Comparison of ENCODE assay signal across 37 cellular contexts in the genomic region with DNA sequence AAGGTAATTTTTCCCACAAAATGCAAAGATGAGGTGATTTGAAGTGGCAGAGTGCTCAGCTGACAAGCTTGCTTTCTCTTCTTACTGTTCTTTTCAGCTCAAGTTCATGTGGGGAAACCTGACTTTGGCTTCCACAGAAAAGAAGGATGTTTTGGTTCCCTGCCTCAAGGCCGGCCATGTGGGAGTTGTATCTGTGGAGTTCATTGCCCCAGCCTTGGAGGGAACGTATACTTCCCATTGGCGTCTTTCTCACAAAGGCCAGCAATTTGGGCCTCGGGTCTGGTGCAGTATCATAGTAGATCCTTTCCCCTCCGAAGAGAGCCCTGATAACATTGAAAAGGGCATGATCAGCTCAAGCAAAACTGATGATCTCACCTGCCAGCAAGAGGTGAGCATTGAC. TPM values are rescaled to one million over a fixed set of nuclear protein-coding genes. Genes with fewer than 3 reads are reported as not detected.
"Had no signal": no experiment of that assay in that cellular context is flagged by ENCODE, and none has a peak within 500 bp of the region (broad histone marks: within the 10 kb centered on the region; RNA-seq: fewer than 3 reads in every experiment).

No MANE protein-coding gene starts in this region.

- H3K27me3 ChIP-seq: ascending aorta had no signal

- H3K4me3 Mint-ChIP-seq: activated B cell treated with CpG ODN at 0.5 μM for 24 hours; activated CD4-positive, alpha-beta memory T cell treated with anti-CD3 and anti-CD28 coated beads for 36 hours; activated CD4-positive, alpha-beta T cell treated with anti-CD3 and anti-CD28 coated beads, Interleukin-2, amount 10 ng/mL, durations not matched to agents 24 days and 14 days; activated CD8-positive, alpha-beta T cell treated with anti-CD3 and anti-CD28 coated beads for 36 hours; activated naive CD4-positive, alpha-beta T cell treated with anti-CD3 and anti-CD28 coated beads for 36 hours; activated naive CD4-positive, alpha-beta T cell treated with anti-CD3 and anti-CD28 coated beads, Interleukin-2, amount 50 U/mL, for 24 hours; activated naive CD8-positive, alpha-beta T cell; activated naive CD8-positive, alpha-beta T cell treated with anti-CD3 and anti-CD28 coated beads, Interleukin-2, amount 10 ng/mL, durations not matched to agents 7 days and 5 days; activated naive CD8-positive, alpha-beta T cell treated with anti-CD3 and anti-CD28 coated beads, Interleukin-2, amount 50 U/mL, for 24 hours; activated T-cell treated with anti-CD3 and anti-CD28 coated beads, Interleukin-2, amount 50 U/mL, for 4 hours; activated T-cell treated with anti-CD3 and anti-CD28 coated beads, Interleukin-2, amount 50 U/mL, for 72 hours; activated T-helper 1 cell treated with anti-CD3 and anti-CD28 coated beads, Interleukin-12 subunit alpha, Interleukin-12 subunit beta, Interleukin-2, Interleukin-4 antibody, amounts not matched to agents 30 ng/mL and 10 ng/mL and 1 ng/mL, durations not matched to agents 14 hours and 24 hours and 36 hours; activated T-helper 17 cell treated with anti-CD3 and anti-CD28 coated beads, Interleukin-2, amount 50 U/mL, for 72 hours; brain; T-helper 1 cell treated with Interleukin-12 subunit alpha and Interleukin-12 subunit beta and Interleukin-4 antibody, amounts not matched to agents 30 μg/mL and 1 μg/mL, for 36 hours; T-helper 2 cell treated with Interferon-gamma antibody and Interleukin-4, amounts not matched to agents 5 μg/mL and 100 μg/mL, for 36 hours had no signal

- H3K27ac ChIP-seq: ascending aorta, VCaP had no signal

- H3K4me1 ChIP-seq: ascending aorta had no signal

- DNase-seq: activated B cell treated with CpG ODN at 0.5 μM for 24 hours; activated CD4-positive, alpha-beta memory T cell treated with anti-CD3 and anti-CD28 coated beads for 36 hours; activated CD4-positive, alpha-beta T cell treated with anti-CD3 and anti-CD28 coated beads for 4 hours; activated CD4-positive, alpha-beta T cell treated with anti-CD3 and anti-CD28 coated beads, Interleukin-2, amount 10 ng/mL, durations not matched to agents 24 days and 14 days; activated CD4-positive, alpha-beta T cell treated with anti-CD3 and anti-CD28 coated beads, Interleukin-2, amount 50 U/mL, for 1 hour; activated CD4-positive, alpha-beta T cell treated with anti-CD3 and anti-CD28 coated beads, Interleukin-2, amount 50 U/mL, for 4 hours; activated CD4-positive, CD25-positive, alpha-beta regulatory T cell treated with anti-CD3 and anti-CD28 coated beads, Interleukin-2, amount 50 U/mL, for 72 hours; activated CD8-positive, alpha-beta memory T cell treated with anti-CD3 and anti-CD28 coated beads, Interleukin-2, amount 50 U/mL, for 4 hours; activated CD8-positive, alpha-beta T cell treated with anti-CD3 and anti-CD28 coated beads for 36 hours; activated effector memory CD4-positive, alpha-beta T cell treated with anti-CD3 and anti-CD28 coated beads, Interleukin-2, amount 50 U/mL, for 16 hours; activated gamma-delta T cell treated with Interleukin-2 at 50 U/mL for 16 hours; activated naive CD4-positive, alpha-beta T cell; activated naive CD4-positive, alpha-beta T cell treated with anti-CD3 and anti-CD28 coated beads for 36 hours; activated naive CD8-positive, alpha-beta T cell treated with anti-CD3 and anti-CD28 coated beads, Interleukin-2, amount 10 ng/mL, durations not matched to agents 7 days and 5 days; activated naive CD8-positive, alpha-beta T cell treated with anti-CD3 and anti-CD28 coated beads, Interleukin-2, amount 50 U/mL, for 24 hours; activated T-cell treated with anti-CD3 and anti-CD28 coated beads for 4 hours; activated T-cell treated with anti-CD3 and anti-CD28 coated beads, Interleukin-2, amount 50 U/mL, for 1 hour; activated T-cell treated with anti-CD3 and anti-CD28 coated beads, Interleukin-2, amount 50 U/mL, for 4 hours; activated T-cell treated with anti-CD3 and anti-CD28 coated beads, Interleukin-2, amount 50 U/mL, for 72 hours; amygdala; anterior cingulate cortex; central memory CD4-positive, alpha-beta T cell; T-helper 1 cell; T-helper 2 cell; T-helper 9 cell had no signal

- H3K27me3 Mint-ChIP-seq: activated B cell treated with CpG ODN at 0.5 μM for 24 hours; activated CD4-positive, alpha-beta memory T cell treated with anti-CD3 and anti-CD28 coated beads for 36 hours; activated CD4-positive, alpha-beta T cell treated with anti-CD3 and anti-CD28 coated beads, Interleukin-2, amount 10 ng/mL, durations not matched to agents 24 days and 14 days; activated CD8-positive, alpha-beta T cell treated with anti-CD3 and anti-CD28 coated beads for 36 hours; activated naive CD4-positive, alpha-beta T cell treated with anti-CD3 and anti-CD28 coated beads, Interleukin-2, amount 50 U/mL, for 24 hours; activated naive CD8-positive, alpha-beta T cell; activated naive CD8-positive, alpha-beta T cell treated with anti-CD3 and anti-CD28 coated beads, Interleukin-2, amount 10 ng/mL, durations not matched to agents 7 days and 5 days; activated naive CD8-positive, alpha-beta T cell treated with anti-CD3 and anti-CD28 coated beads, Interleukin-2, amount 50 U/mL, for 24 hours; activated T-helper 17 cell treated with anti-CD3 and anti-CD28 coated beads, Interleukin-2, amount 50 U/mL, for 72 hours; brain had no signal

- H3K9me3 ChIP-seq: ascending aorta had no signal

- H3K4me1 Mint-ChIP-seq: activated B cell treated with CpG ODN at 0.5 μM for 24 hours; activated CD4-positive, alpha-beta T cell treated with anti-CD3 and anti-CD28 coated beads, Interleukin-2, amount 10 ng/mL, durations not matched to agents 24 days and 14 days; activated naive CD8-positive, alpha-beta T cell treated with anti-CD3 and anti-CD28 coated beads, Interleukin-2, amount 50 U/mL, for 24 hours; activated T-helper 17 cell treated with anti-CD3 and anti-CD28 coated beads, Interleukin-2, amount 50 U/mL, for 72 hours; brain had no signal

- H3K27ac Mint-ChIP-seq: activated B cell treated with CpG ODN at 0.5 μM for 24 hours; activated CD4-positive, alpha-beta memory T cell treated with anti-CD3 and anti-CD28 coated beads for 36 hours; activated CD4-positive, alpha-beta T cell treated with anti-CD3 and anti-CD28 coated beads, Interleukin-2, amount 10 ng/mL, durations not matched to agents 24 days and 14 days; activated CD8-positive, alpha-beta T cell treated with anti-CD3 and anti-CD28 coated beads for 36 hours; activated naive CD4-positive, alpha-beta T cell treated with anti-CD3 and anti-CD28 coated beads for 36 hours; activated naive CD4-positive, alpha-beta T cell treated with anti-CD3 and anti-CD28 coated beads, Interleukin-2, amount 50 U/mL, for 24 hours; activated naive CD8-positive, alpha-beta T cell treated with anti-CD3 and anti-CD28 coated beads, Interleukin-2, amount 10 ng/mL, durations not matched to agents 7 days and 5 days; activated naive CD8-positive, alpha-beta T cell treated with anti-CD3 and anti-CD28 coated beads, Interleukin-2, amount 50 U/mL, for 24 hours; activated T-cell treated with anti-CD3 and anti-CD28 coated beads, Interleukin-2, amount 50 U/mL, for 72 hours; activated T-helper 1 cell treated with anti-CD3 and anti-CD28 coated beads, Interleukin-12 subunit alpha, Interleukin-12 subunit beta, Interleukin-2, Interleukin-4 antibody, amounts not matched to agents 30 ng/mL and 10 ng/mL and 1 ng/mL, durations not matched to agents 14 hours and 24 hours and 36 hours; activated T-helper 17 cell treated with anti-CD3 and anti-CD28 coated beads, Interleukin-2, amount 50 U/mL, for 72 hours; brain; T-helper 1 cell treated with Interleukin-12 subunit alpha and Interleukin-12 subunit beta and Interleukin-4 antibody, amounts not matched to agents 30 μg/mL and 1 μg/mL, for 36 hours; T-helper 2 cell treated with Interferon-gamma antibody and Interleukin-4, amounts not matched to agents 5 μg/mL and 100 μg/mL, for 36 hours had no signal

- H3K4me3 ChIP-seq: ascending aorta had no signal

- H3K9me3 Mint-ChIP-seq: activated B cell treated with CpG ODN at 0.5 μM for 24 hours; activated CD4-positive, alpha-beta memory T cell treated with anti-CD3 and anti-CD28 coated beads for 36 hours; activated CD4-positive, alpha-beta T cell treated with anti-CD3 and anti-CD28 coated beads, Interleukin-2, amount 10 ng/mL, durations not matched to agents 24 days and 14 days; activated CD8-positive, alpha-beta T cell treated with anti-CD3 and anti-CD28 coated beads for 36 hours; activated naive CD4-positive, alpha-beta T cell treated with anti-CD3 and anti-CD28 coated beads for 36 hours; activated naive CD4-positive, alpha-beta T cell treated with anti-CD3 and anti-CD28 coated beads, Interleukin-2, amount 50 U/mL, for 24 hours; activated naive CD8-positive, alpha-beta T cell treated with anti-CD3 and anti-CD28 coated beads, Interleukin-2, amount 10 ng/mL, durations not matched to agents 7 days and 5 days; activated naive CD8-positive, alpha-beta T cell treated with anti-CD3 and anti-CD28 coated beads, Interleukin-2, amount 50 U/mL, for 24 hours; activated T-cell treated with anti-CD3 and anti-CD28 coated beads, Interleukin-2, amount 50 U/mL, for 4 hours; activated T-cell treated with anti-CD3 and anti-CD28 coated beads, Interleukin-2, amount 50 U/mL, for 72 hours; activated T-helper 1 cell treated with anti-CD3 and anti-CD28 coated beads, Interleukin-12 subunit alpha, Interleukin-12 subunit beta, Interleukin-2, Interleukin-4 antibody, amounts not matched to agents 30 ng/mL and 10 ng/mL and 1 ng/mL, durations not matched to agents 14 hours and 24 hours and 36 hours; activated T-helper 17 cell treated with anti-CD3 and anti-CD28 coated beads, Interleukin-2, amount 50 U/mL, for 72 hours; brain; T-helper 1 cell treated with Interleukin-12 subunit alpha and Interleukin-12 subunit beta and Interleukin-4 antibody, amounts not matched to agents 30 μg/mL and 1 μg/mL, for 36 hours; T-helper 2 cell treated with Interferon-gamma antibody and Interleukin-4, amounts not matched to agents 5 μg/mL and 100 μg/mL, for 36 hours had no signal

RNA-seq across cellular contexts. Expression of gene CCDC200, which starts 35.2 kb away (rescaled TPM):
- total RNA-seq: activated B cell treated with CpG ODN at 0.5 μM for 24 hours; activated CD4-positive, alpha-beta memory T cell treated with anti-CD3 and anti-CD28 coated beads for 36 hours; activated CD8-positive, alpha-beta T cell treated with anti-CD3 and anti-CD28 coated beads for 36 hours; activated naive CD4-positive, alpha-beta T cell treated with anti-CD3 and anti-CD28 coated beads for 36 hours; activated T-cell treated with anti-CD3 and anti-CD28 coated beads, Interleukin-2, amount 50 U/mL, for 4 hours; ascending aorta; cardiac septum; cerebellum had no signal

RNA-seq across cellular contexts. Expression of gene RNU2-1, which starts 40.5 kb away (rescaled TPM):
- total RNA-seq: ascending aorta, cerebellum had no signal
- polyA plus RNA-seq: adipose tissue had no signal
